In genomic region chr10:95544783-95545500, GRCh38 we compare ENCODE assay signal across 1 cellular context.
TF ChIP-seq lines count a peak whose summit lies in the region.

No MANE protein-coding gene starts in this region.

TF ChIP-seq in HepG2, 621 proteins besides CTCF, POLR2A, EP300 and RAD21:
- TF ChIP-seq ZNF513 (CRISPR knock-in tag; conservative IDR thresholded peaks at IDR 0.05) (no peak), ZNF720 (CRISPR knock-in tag; IDR thresholded peaks at IDR 0.05) (no peak), ATAD3A (CRISPR knock-in tag; IDR thresholded peaks at IDR 0.05) (no peak), ZNF546 (CRISPR knock-in tag; conservative IDR thresholded peaks at IDR 0.05) (no peak)
- TF ChIP-seq, protein P1, sequence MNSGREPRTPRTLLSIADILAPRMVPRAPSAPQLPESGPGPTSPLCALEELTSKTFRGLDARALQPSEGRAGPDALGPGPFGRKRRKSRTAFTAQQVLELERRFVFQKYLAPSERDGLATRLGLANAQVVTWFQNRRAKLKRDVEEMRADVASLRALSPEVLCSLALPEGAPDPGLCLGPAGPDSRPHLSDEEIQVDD (CRISPR knock-in tag; IDR thresholded peaks at IDR 0.05; ENCODE audit: borderline replicate concordance), result no peak
- TF ChIP-seq, protein P2, sequence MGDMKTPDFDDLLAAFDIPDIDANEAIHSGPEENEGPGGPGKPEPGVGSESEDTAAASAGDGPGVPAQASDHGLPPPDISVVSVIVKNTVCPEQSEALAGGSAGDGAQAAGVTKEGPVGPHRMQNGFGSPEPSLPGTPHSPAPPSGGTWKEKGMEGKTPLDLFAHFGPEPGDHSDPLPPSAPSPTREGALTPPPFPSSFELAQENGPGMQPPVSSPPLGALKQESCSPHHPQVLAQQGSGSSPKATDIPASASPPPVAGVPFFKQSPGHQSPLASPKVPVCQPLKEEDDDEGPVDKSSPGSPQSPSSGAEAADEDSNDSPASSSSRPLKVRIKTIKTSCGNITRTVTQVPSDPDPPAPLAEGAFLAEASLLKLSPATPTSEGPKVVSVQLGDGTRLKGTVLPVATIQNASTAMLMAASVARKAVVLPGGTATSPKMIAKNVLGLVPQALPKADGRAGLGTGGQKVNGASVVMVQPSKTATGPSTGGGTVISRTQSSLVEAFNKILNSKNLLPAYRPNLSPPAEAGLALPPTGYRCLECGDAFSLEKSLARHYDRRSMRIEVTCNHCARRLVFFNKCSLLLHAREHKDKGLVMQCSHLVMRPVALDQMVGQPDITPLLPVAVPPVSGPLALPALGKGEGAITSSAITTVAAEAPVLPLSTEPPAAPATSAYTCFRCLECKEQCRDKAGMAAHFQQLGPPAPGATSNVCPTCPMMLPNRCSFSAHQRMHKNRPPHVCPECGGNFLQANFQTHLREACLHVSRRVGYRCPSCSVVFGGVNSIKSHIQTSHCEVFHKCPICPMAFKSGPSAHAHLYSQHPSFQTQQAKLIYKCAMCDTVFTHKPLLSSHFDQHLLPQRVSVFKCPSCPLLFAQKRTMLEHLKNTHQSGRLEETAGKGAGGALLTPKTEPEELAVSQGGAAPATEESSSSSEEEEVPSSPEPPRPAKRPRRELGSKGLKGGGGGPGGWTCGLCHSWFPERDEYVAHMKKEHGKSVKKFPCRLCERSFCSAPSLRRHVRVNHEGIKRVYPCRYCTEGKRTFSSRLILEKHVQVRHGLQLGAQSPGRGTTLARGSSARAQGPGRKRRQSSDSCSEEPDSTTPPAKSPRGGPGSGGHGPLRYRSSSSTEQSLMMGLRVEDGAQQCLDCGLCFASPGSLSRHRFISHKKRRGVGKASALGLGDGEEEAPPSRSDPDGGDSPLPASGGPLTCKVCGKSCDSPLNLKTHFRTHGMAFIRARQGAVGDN (CRISPR knock-in tag; IDR thresholded peaks at IDR 0.05), result peak; percentile 23
